ENCODE assay signal across 8 cellular contexts in the genomic region with DNA sequence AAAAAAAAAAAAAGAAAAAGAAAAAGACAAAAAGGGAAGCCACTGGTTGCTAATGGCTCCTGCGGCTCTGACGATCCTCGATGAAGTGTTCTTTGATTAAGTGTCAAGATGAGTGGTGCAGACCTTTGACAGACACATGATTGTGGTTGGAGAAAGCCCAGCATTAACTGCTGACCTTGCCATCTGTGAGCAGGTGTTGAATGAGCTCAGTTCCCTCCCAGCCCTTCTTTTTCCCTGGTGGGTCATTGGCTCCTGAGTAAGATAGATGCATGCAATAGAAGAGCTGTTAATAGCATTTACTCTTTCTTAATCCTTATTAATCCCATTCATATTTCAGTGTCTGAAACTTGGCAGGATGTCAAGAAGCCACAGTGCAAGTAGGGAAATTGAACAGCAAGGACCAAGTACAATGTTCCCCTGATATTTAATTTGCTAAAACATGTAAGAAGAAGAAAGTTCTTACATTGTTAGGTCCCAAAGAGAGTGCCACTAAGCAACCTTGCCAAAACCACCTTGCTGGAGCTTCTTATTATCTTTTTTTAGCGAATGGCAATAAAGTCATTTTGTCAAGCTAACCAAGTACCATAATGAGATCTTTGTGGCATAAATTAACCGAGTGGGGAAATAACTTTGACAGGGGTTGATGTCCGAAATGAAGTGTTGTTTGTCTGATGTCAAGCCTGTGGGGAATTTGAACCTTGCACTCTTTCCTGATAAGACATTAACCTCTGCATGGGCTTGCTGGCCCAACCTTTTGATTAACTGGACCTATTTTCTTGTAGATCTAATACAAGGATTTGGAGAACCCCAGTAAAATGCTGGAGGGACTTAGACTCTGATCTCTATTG.
DNase-seq lines count a peak whose midpoint lies in the region; ATAC-seq and TF ChIP-seq lines count a peak whose summit lies in the region.
"Had no signal": no experiment of that assay in that cellular context is flagged by ENCODE, and none has a peak within 500 bp of the region (broad histone marks: within the 10 kb centered on the region; RNA-seq: fewer than 3 reads in every experiment).

No MANE protein-coding gene starts in this region.

- H3K27me3 Mint-ChIP-seq in central memory CD8-positive, alpha-beta T cell: no peaks in the 10 kb centered on the region

- in situ Hi-C loops in gastrocnemius medialis (cut with MboI; ENCODE audit: low sequenced_read_pairs in 4 of 4): no loop called here

- H3K27ac ChIP-seq in gastrocnemius medialis: no peak overlapping the region

- H3K9me3 ChIP-seq in gastrocnemius medialis: no peaks in the 10 kb centered on the region
- no peaks in the 10 kb centered on the region for H3K9me3 ChIP-seq in BE2C

- H3K27me3 ChIP-seq in gastrocnemius medialis (no peaks in the 10 kb centered on the region), BE2C (no peaks in the 10 kb centered on the region)

- peak; percentile 14 for ATAC-seq in central memory CD8-positive, alpha-beta T cell (replicated peaks; ENCODE audit: extremely low read depth, poor library complexity, severe bottlenecking)
- ATAC-seq in gastrocnemius medialis (peak; percentile 81 to 92), HG03196 (IDR thresholded peaks at IDR 0.05; ENCODE audit: unreplicated experiment) (no peak)

- TF ChIP-seq CTCF in GM20000 (IDR thresholded peaks at IDR 0.05; ENCODE audit: extremely low read depth, missing control alignments) (no peak), gastrocnemius medialis (IDR thresholded peaks at IDR 0.05 in 4 of 5, conservative IDR thresholded peaks at IDR 0.05 in 1 of 5) (no peak), BE2C (IDR thresholded peaks at IDR 0.05; ENCODE audit: low read depth, low read length) (no peak)

- no peaks in the 10 kb centered on the region for H3K36me3 ChIP-seq in gastrocnemius medialis
- no peaks in the 10 kb centered on the region for H3K36me3 ChIP-seq in BE2C

- no peaks in the 10 kb centered on the region for H3K9me3 Mint-ChIP-seq in central memory CD8-positive, alpha-beta T cell

- intact Hi-C loops in gastrocnemius medialis (cut with DNase I; ENCODE audit: low total_unique reads): no loop called here

- no peak for TF ChIP-seq POLR2A in gastrocnemius medialis (IDR thresholded peaks at IDR 0.05)

- H3K4me1 Mint-ChIP-seq in central memory CD8-positive, alpha-beta T cell: peaks cover 69% of the 10 kb centered on the region

- H3K4me1 ChIP-seq in gastrocnemius medialis: peaks cover 0 to 29% of the 10 kb centered on the region in 2 donors
- H3K4me1 ChIP-seq in BE2C: no peaks in the 10 kb centered on the region

- peak overlapping the region; percentile 52 for H3K4me3 Mint-ChIP-seq in central memory CD8-positive, alpha-beta T cell

- peaks cover 5% of the 10 kb centered on the region for H3K36me3 Mint-ChIP-seq in central memory CD8-positive, alpha-beta T cell (ENCODE audit: insufficient read depth)

- DNase-seq in GM20000 (ENCODE audit: low spot score) (peak; percentile 34), NCI-H2029 treated with DMSO at 0.1 percent for 48 hours (lab: John Stamatoyannopoulos, UW) (peak; percentile 56), gastrocnemius medialis (peak; percentile 31 to 53), middle frontal gyrus (ENCODE audit: extremely low spot score, low spot score) (no peak), BE2C (no peak)
- DNase-seq in central memory CD8-positive, alpha-beta T cell (ENCODE audit: low spot score in 2 of 2): no peak

- H3K4me3 ChIP-seq in gastrocnemius medialis (no peak overlapping the region), BE2C (ENCODE audit: low read depth, low read length) (no peak overlapping the region)
- H3K4me3 ChIP-seq: skin epidermis had no signal

- peak overlapping the region; percentile 76 for H3K27ac Mint-ChIP-seq in central memory CD8-positive, alpha-beta T cell (ENCODE audit: low read depth)

Comparison
In these comparisons a context has a peak if more than half of its experiments do, and no peak if none do; other contexts are left out.
1. DNase-seq: peak in GM20000 (single experiment), NCI-H2029 treated with DMSO at 0.1 percent for 48 hours (single experiment) and gastrocnemius medialis (2 of 2); none in central memory CD8-positive, alpha-beta T cell (0 of 2), middle frontal gyrus (single experiment) and BE2C (single experiment).